20 cellular contexts compared by ENCODE assay signal in genomic region chr2:64629875-64630274, GRCh38.
"Had no signal": no experiment of that assay in that cellular context is flagged by ENCODE, and none has a peak within 500 bp of the region (broad histone marks: within the 10 kb centered on the region; RNA-seq: fewer than 3 reads in every experiment).

No MANE protein-coding gene starts in this region.

- H3K9me3 ChIP-seq: esophagus muscularis mucosa, gastrocnemius medialis, lower lobe of right lung, right lobe of liver, thoracic aorta, vagina had no signal

- H3K4me3 ChIP-seq: esophagus muscularis mucosa, gastrocnemius medialis, lower lobe of right lung, neural progenitor cell, right lobe of liver, thoracic aorta, vagina had no signal

- H3K27me3 ChIP-seq: esophagus muscularis mucosa, gastrocnemius medialis, neural progenitor cell, right lobe of liver, vagina had no signal

- H3K27ac ChIP-seq: esophagus muscularis mucosa, gastrocnemius medialis, lower lobe of right lung, neural progenitor cell, thoracic aorta, vagina had no signal

- DNase-seq: activated CD4-positive, alpha-beta T cell treated with anti-CD3 and anti-CD28 coated beads for 1 hour; activated CD4-positive, alpha-beta T cell treated with anti-CD3 and anti-CD28 coated beads, Interleukin-2, amount 50 U/mL, for 1 hour; activated CD8-positive, alpha-beta memory T cell treated with anti-CD3 and anti-CD28 coated beads, Interleukin-2, amount 50 U/mL, for 48 hours; activated effector memory CD4-positive, alpha-beta T cell treated with Interleukin-2 at 50 U/mL for 16 hours; activated naive CD4-positive, alpha-beta T cell treated with anti-CD3 and anti-CD28 coated beads for 36 hours; activated T-cell treated with anti-CD3 and anti-CD28 coated beads, Interleukin-2, amount 50 U/mL, for 48 hours; effector memory CD8-positive, alpha-beta T cell; gastrocnemius medialis; kidney; lower lobe of right lung; naive B cell; posterior cingulate gyrus; small intestine; stimulated activated CD4-positive, alpha-beta T cell treated with anti-CD3 and anti-CD28 coated beads, Interleukin-15, amount 100 ng/mL, for 24 hours; stimulated activated naive CD4-positive, alpha-beta T cell had no signal

- H3K36me3 ChIP-seq: thoracic aorta had no signal
